23 cellular contexts compared by ENCODE assay signal in genomic region chr5:173777669-173778068, GRCh38.
A peak's percentile ranks its signal among the peaks of the same experiment; 100 is the strongest.
DNase-seq lines count a peak whose midpoint lies in the region; ATAC-seq, FAIRE-seq and TF ChIP-seq lines count a peak whose summit lies in the region.
"Had no signal": no experiment of that assay in that cellular context is flagged by ENCODE, and none has a peak within 500 bp of the region (broad histone marks: within the 10 kb centered on the region; RNA-seq: fewer than 3 reads in every experiment).

No MANE protein-coding gene starts in this region.

- H3K4me1 ChIP-seq in HepG2 (ENCODE audit: insufficient read depth, low read length), result peaks cover 49% of the 10 kb centered on the region
- H3K4me1 ChIP-seq in right lobe of liver, result peaks cover 0 to 28% (median 7%) of the 10 kb centered on the region in 4 donors
- H3K4me1 ChIP-seq in OCI-LY7 (ENCODE audit: insufficient read depth, low read length, poor library complexity, severe bottlenecking), result peaks cover 63% of the 10 kb centered on the region
- H3K4me1 ChIP-seq in mesenchymal stem cell (ENCODE audit: control insufficient read depth, insufficient read depth, low read depth, low read length), result peaks cover 6% of the 10 kb centered on the region
- H3K4me1 ChIP-seq in upper lobe of left lung, result peaks cover 18 to 21% (median 19%) of the 10 kb centered on the region in 4 donors

- POLR2A ChIA-PET in HepG2 (lab: Yijun Ruan, JAX) (no interaction called here), OCI-LY7 (lab: Charles Lee) (interaction anchor here (0.9 to 1.9 kb wide), 3 partner anchors 13 to 145 kb away, joined by 3 to 7 read pairs (median 4); no protein-coding TSS in a partner anchor)

- H3K9me3 ChIP-seq in HepG2 (ENCODE audit: low read length), result no peaks in the 10 kb centered on the region
- H3K9me3 ChIP-seq in right lobe of liver, result no peaks in the 10 kb centered on the region
- no peaks in the 10 kb centered on the region for H3K9me3 ChIP-seq in OCI-LY7 (ENCODE audit: low read length)
- H3K9me3 ChIP-seq in mesenchymal stem cell (ENCODE audit: control insufficient read depth, low read length), result no peaks in the 10 kb centered on the region
- no peaks in the 10 kb centered on the region for H3K9me3 ChIP-seq in upper lobe of left lung
- H3K9me3 ChIP-seq: SJCRH30 had no signal

- ATAC-seq in HepG2, result no peak
- ATAC-seq in right lobe of liver, result no peak
- no peak for ATAC-seq in upper lobe of left lung (ENCODE audit: low FRiP score in 2 of 2)
- ATAC-seq in HG03354 (IDR thresholded peaks at IDR 0.05; ENCODE audit: poor library complexity, severe bottlenecking, unreplicated experiment), result no peak
- no peak for ATAC-seq in GM18511 (IDR thresholded peaks at IDR 0.05; ENCODE audit: unreplicated experiment)
- ATAC-seq: HCT116 had no signal

- no peaks in the 10 kb centered on the region for H3K79me1 ChIP-seq in mesenchymal stem cell (replicated peaks; ENCODE audit: low read length, poor library complexity, severe bottlenecking)

- no peak overlapping the region for H3K4ac ChIP-seq in mesenchymal stem cell (ENCODE audit: low read depth in 1 of 2, low read length in 2 of 2)

- TF ChIP-seq EP300 in HepG2 (IDR thresholded peaks at IDR 0.05; ENCODE audit: low read depth in 2 of 2, low read length in 2 of 2), result no peak
- no peak for TF ChIP-seq EP300 in HepG2 (CRISPR knock-in tag; IDR thresholded peaks at IDR 0.05; ENCODE audit: borderline replicate concordance)
- no peak for TF ChIP-seq EP300 in upper lobe of left lung (IDR thresholded peaks at IDR 0.05)

- H2BK120ac ChIP-seq in mesenchymal stem cell (ENCODE audit: low read depth, low read length), result no peak overlapping the region

- FAIRE-seq in HepG2 (lab: Jason Lieb, UNC), result no peak
- FAIRE-seq: D721Med, RCC 7860 had no signal

- H3K27ac ChIP-seq in HepG2 (ENCODE audit: extremely low read length, insufficient read depth, low read length) (no peak overlapping the region), right lobe of liver (peak overlapping the region in 1 of 3 donors; percentile 1), OCI-LY7 (ENCODE audit: low read depth, low read length, poor library complexity, severe bottlenecking) (no peak overlapping the region), mesenchymal stem cell (ENCODE audit: low read length, poor library complexity, severe bottlenecking) (no peak overlapping the region), upper lobe of left lung (peak overlapping the region; percentile 58 to 79 (median 70))
- H3K27ac ChIP-seq: 22Rv1, SJCRH30 had no signal

- no peak overlapping the region for H3K14ac ChIP-seq in mesenchymal stem cell (ENCODE audit: low read length in 2 of 2)

- H4K20me1 ChIP-seq in HepG2 (ENCODE audit: insufficient read depth, low read length) (no peaks in the 10 kb centered on the region), OCI-LY7 (ENCODE audit: insufficient read depth, low read length) (no peaks in the 10 kb centered on the region)

- intact Hi-C loops in HepG2 (cut with micrococcal nuclease; ENCODE audit: unreplicated experiment), result no loop called here
- intact Hi-C loops in right lobe of liver (cut with DNase I), result no loop called here
- intact Hi-C loops in OCI-LY7 (cut with micrococcal nuclease; ENCODE audit: unreplicated experiment), result no loop called here

- H2BK15ac ChIP-seq in mesenchymal stem cell (ENCODE audit: low read depth, poor library complexity, severe bottlenecking), result no peak overlapping the region

- CTCF ChIA-PET in HepG2 (lab: Yijun Ruan, JAX; ENCODE audit: low intra/inter-chr PET ratio, low total read pairs) (no interaction called here), OCI-LY7 (lab: Charles Lee; ENCODE audit: unreplicated experiment) (no interaction called here)

- H3K4me2 ChIP-seq in HepG2 (ENCODE audit: low read depth, low read length), result no peak overlapping the region
- peak overlapping the region; percentile 37 for H3K4me2 ChIP-seq in OCI-LY7 (ENCODE audit: low read length)
- no peak overlapping the region for H3K4me2 ChIP-seq in mesenchymal stem cell (ENCODE audit: low read length, poor library complexity, severe bottlenecking)

- peak overlapping the region in 1 of 2 experiments; percentile 40 for H3K18ac ChIP-seq in mesenchymal stem cell (ENCODE audit: low read depth in 1 of 2, low read length in 2 of 2)

- H3K4me3 ChIP-seq in HepG2 (replicated peaks in 1 of 3; ENCODE audit: insufficient read depth in 1 of 3, low read depth in 2 of 3, low read length in 3 of 3), result no peak overlapping the region
- H3K4me3 ChIP-seq in right lobe of liver, result no peak overlapping the region
- no peak overlapping the region for H3K4me3 ChIP-seq in OCI-LY7 (ENCODE audit: low read depth, low read length, poor library complexity, severe bottlenecking)
- H3K4me3 ChIP-seq in mesenchymal stem cell (ENCODE audit: insufficient read depth in 1 of 2, low read depth in 1 of 2, low read length in 2 of 2), result no peak overlapping the region
- H3K4me3 ChIP-seq in upper lobe of left lung, result no peak overlapping the region
- H3K4me3 ChIP-seq: SJCRH30 had no signal

- DNase-seq in HepG2 (ENCODE audit: low spot score) (no peak), right lobe of liver (no peak), OCI-LY7 (ENCODE audit: low spot score) (no peak), mesenchymal stem cell (no peak), upper lobe of left lung (no peak), GM20000 (ENCODE audit: low spot score) (no peak)
- DNase-seq: DMS53, GOT3, KBM-7, NCI-H1092 treated with DMSO at 0.1 percent for 48 hours, NCI-H1436 treated with DMSO at 0.1 percent for 48 hours, NCI-H1930, NCI-H226, NCI-H510A treated with DMSO at 0.1 percent for 48 hours, NCI-H748 treated with DMSO at 0.1 percent for 48 hours, OCI-M1, SJCRH30 had no signal

- no peak overlapping the region for H2AFZ ChIP-seq in HepG2 (ENCODE audit: low read length)
- H2AFZ ChIP-seq in OCI-LY7 (ENCODE audit: low read length), result peak overlapping the region; percentile 52; the same call in 1 of the 2 replicates
- H2AFZ ChIP-seq in mesenchymal stem cell (ENCODE audit: low read depth, low read length), result no peak overlapping the region

- H3K9ac ChIP-seq in HepG2 (ENCODE audit: insufficient read depth, low read depth, low read length), result no peak overlapping the region
- no peak overlapping the region for H3K9ac ChIP-seq in mesenchymal stem cell (ENCODE audit: low read length)

- TF ChIP-seq RAD21 in HepG2 (CRISPR knock-in tag; IDR thresholded peaks at IDR 0.05), result no peak

- BruUV-seq in HepG2 (replicated peaks; lab: Mats Ljungman, UMichigan), result no TSS peak
- no TSS peak for BruUV-seq in OCI-LY7 (replicated peaks; lab: Mats Ljungman, UMichigan)

- H3K9me2 ChIP-seq in OCI-LY7 (ENCODE audit: insufficient read depth, low read length), result no peaks in the 10 kb centered on the region

- H3K23ac ChIP-seq in mesenchymal stem cell (ENCODE audit: low read length in 2 of 2), result no peak overlapping the region

- TF ChIP-seq POLR2A in HepG2 (IDR thresholded peaks at IDR 0.05; ENCODE audit: insufficient read depth in 1 of 2, low read depth in 2 of 2, low read length in 2 of 2), result no peak
- no peak for TF ChIP-seq POLR2A in right lobe of liver (IDR thresholded peaks at IDR 0.05)
- no peak for TF ChIP-seq POLR2A in upper lobe of left lung (IDR thresholded peaks at IDR 0.05)

- H2AK5ac ChIP-seq in mesenchymal stem cell (ENCODE audit: low read length, severe bottlenecking), result peak overlapping the region; percentile 31

- H3K27me3 ChIP-seq in HepG2 (ENCODE audit: control insufficient read depth in 1 of 2, insufficient read depth in 2 of 2, low read length in 2 of 2) (no peaks in the 10 kb centered on the region), right lobe of liver (no peaks in the 10 kb centered on the region), mesenchymal stem cell (ENCODE audit: control insufficient read depth in 1 of 2, insufficient read depth in 1 of 2, low read length in 2 of 2) (no peaks in the 10 kb centered on the region), upper lobe of left lung (no peaks in the 10 kb centered on the region)
- H3K27me3 ChIP-seq: SJCRH30 had no signal

- no peak for TF ChIP-seq CTCF in HepG2 (CRISPR knock-in tag; IDR thresholded peaks at IDR 0.05)
- no peak for TF ChIP-seq CTCF in right lobe of liver (IDR thresholded peaks at IDR 0.05)
- TF ChIP-seq CTCF in OCI-LY7 (conservative IDR thresholded peaks at IDR 0.05; ENCODE audit: low read length), result no peak
- TF ChIP-seq CTCF in upper lobe of left lung (IDR thresholded peaks at IDR 0.05), result no peak
- TF ChIP-seq CTCF in GM20000 (IDR thresholded peaks at IDR 0.05; ENCODE audit: extremely low read depth, missing control alignments), result no peak

- H3K36me3 ChIP-seq in HepG2 (replicated peaks in 1 of 2; ENCODE audit: control insufficient read depth in 1 of 2, insufficient read depth in 2 of 2, low read length in 2 of 2), result no peaks in the 10 kb centered on the region
- no peaks in the 10 kb centered on the region for H3K36me3 ChIP-seq in right lobe of liver
- no peaks in the 10 kb centered on the region for H3K36me3 ChIP-seq in OCI-LY7 (ENCODE audit: insufficient read depth, low read length)
- H3K36me3 ChIP-seq in mesenchymal stem cell (ENCODE audit: control insufficient read depth in 1 of 2, insufficient read depth in 2 of 2, low read depth in 1 of 2, low read length in 2 of 2), result no peaks in the 10 kb centered on the region
- H3K36me3 ChIP-seq in upper lobe of left lung, result no peaks in the 10 kb centered on the region
- H3K36me3 ChIP-seq: SJCRH30 had no signal

- H3K79me2 ChIP-seq in HepG2 (ENCODE audit: insufficient read depth, low read length) (no peaks in the 10 kb centered on the region), OCI-LY7 (ENCODE audit: insufficient read depth, low read depth, low read length) (no peaks in the 10 kb centered on the region)

- WGBS in HepG2 (ENCODE audit: low lambda C conversion rate), result 80% methylated on average over 3 of the region's 3 CpGs
- WGBS in right lobe of liver (ENCODE audit: insufficient coverage, low coverage, low lambda C conversion rate, missing lambda C conversion rate), result 92% methylated on average over 3 of the region's 3 CpGs
- WGBS in mesenchymal stem cell, result 100% methylated on average over 2 of the region's 3 CpGs
- WGBS in upper lobe of left lung, 2 donors, result 87 to 93% methylated on average over 3 of the region's 3 CpGs

- H2BK5ac ChIP-seq in mesenchymal stem cell (ENCODE audit: low read depth, low read length, poor library complexity, severe bottlenecking), result no peak overlapping the region

- no peak overlapping the region for H4K91ac ChIP-seq in mesenchymal stem cell (ENCODE audit: low read length)

- in situ Hi-C loops in HepG2 (cut with HindIII; ENCODE audit: extremely low pct_ligation_motif_present, low pct_unique_long_range_greater_than_20kb), result no loop called here

- H2BK12ac ChIP-seq in mesenchymal stem cell (ENCODE audit: low read length in 2 of 2), result peak overlapping the region; percentile 49

- H4K8ac ChIP-seq in mesenchymal stem cell (ENCODE audit: low read length), result no peak overlapping the region

TF ChIP-seq in HepG2, 621 proteins besides CTCF, POLR2A, EP300 and RAD21:
- TF ChIP-seq MAFK (conservative IDR thresholded peaks at IDR 0.05 in 1 of 2, IDR thresholded peaks at IDR 0.05 in 1 of 2; ENCODE audit: low read length in 2 of 2) (peak; percentile 90 to 93), ZNF17 (CRISPR knock-in tag; IDR thresholded peaks at IDR 0.05) (no peak), ZNF629 (CRISPR knock-in tag; conservative IDR thresholded peaks at IDR 0.05) (peak; percentile 63), MAFF (IDR thresholded peaks at IDR 0.05; ENCODE audit: low read depth, low read length) (peak; percentile 92)

Comparison
In these comparisons a context has a peak if more than half of its experiments do, and no peak if none do; other contexts are left out.
1. H3K27ac ChIP-seq: peak in upper lobe of left lung (4 of 4); none in HepG2 (single experiment), OCI-LY7 (single experiment) and mesenchymal stem cell (single experiment).